In genomic region chr10:62817120-62817762, GRCh38 we compare ENCODE assay signal across 9 cellular contexts. TPM values are rescaled to one million over a fixed set of nuclear protein-coding genes. Genes with fewer than 3 reads are reported as not detected.
DNase-seq lines count a peak whose midpoint lies in the region; ATAC-seq, FAIRE-seq and TF ChIP-seq lines count a peak whose summit lies in the region.
"Had no signal": no experiment of that assay in that cellular context is flagged by ENCODE, and none has a peak within 500 bp of the region (broad histone marks: within the 10 kb centered on the region; RNA-seq: fewer than 3 reads in every experiment).

No MANE protein-coding gene starts in this region.

- TF ChIP-seq EP300 in K562 (IDR thresholded peaks at IDR 0.05; ENCODE audit: low read length) = no peak

- BruUV-seq in K562 (replicated peaks; lab: Mats Ljungman, UMichigan) = no TSS peak

- peak; percentile 58 to 81 (median 70) for DNase-seq in K562 (ENCODE audit: extremely low read depth in 1 of 4, low spot score in 3 of 4)
- DNase-seq in iPS-NIHi11 (ENCODE audit: low spot score) = peak; percentile 17
- peak; percentile 46 to 52 for DNase-seq in stimulated activated CD4-positive, alpha-beta T cell treated with anti-CD3 and anti-CD28 coated beads, Interleukin-15, amount 100 ng/mL, for 1 hour (ENCODE audit: low read depth in 1 of 2, low spot score in 1 of 2)
- DNase-seq in DMS79 (lab: John Stamatoyannopoulos, UW) = no peak
- DNase-seq in NCI-H1694 (lab: John Stamatoyannopoulos, UW) = no peak

- H3K9me2 ChIP-seq in SU-DHL-6 (replicated peaks; ENCODE audit: insufficient read depth, low read length) = no peaks in the 10 kb centered on the region

- in situ Hi-C loops in K562 (cut with MboI) = no loop called here

- peak; percentile 25 for ATAC-seq in GM18498 (IDR thresholded peaks at IDR 0.05; ENCODE audit: unreplicated experiment)
- peak; percentile 17 for ATAC-seq in HG02970 (IDR thresholded peaks at IDR 0.05; ENCODE audit: low FRiP score, unreplicated experiment)
- ATAC-seq in K562 = peak; percentile 51

- H3K27ac ChIP-seq in SU-DHL-6 (ENCODE audit: low read depth, low read length) (peak overlapping the region; percentile 85), K562 (ENCODE audit: extremely low read depth, low read depth, low read length) (peak overlapping the region; percentile 70)

- H3K9ac ChIP-seq in SU-DHL-6 (ENCODE audit: low read length) (peak overlapping the region; percentile 71), K562 (ENCODE audit: insufficient read depth in 1 of 2, low read depth in 2 of 2, low read length in 2 of 2) (peak overlapping the region; percentile 74 to 94)

- H3K9me1 ChIP-seq in K562 (ENCODE audit: control insufficient read depth, insufficient read depth, low read length) = no peaks in the 10 kb centered on the region

- WGBS in K562 (ENCODE audit: insufficient coverage, low coverage, missing lambda C conversion rate) = 2% methylated on average over 49 of the region's 49 CpGs

- H3K4me3 ChIP-seq in SU-DHL-6 (ENCODE audit: insufficient read depth, low read length, poor library complexity, severe bottlenecking) (peak overlapping the region; percentile 67), K562 (peak overlapping the region; percentile 74)

- TF ChIP-seq CTCF in SU-DHL-6 (IDR thresholded peaks at IDR 0.05; ENCODE audit: insufficient read depth, low read length, poor library complexity, severe bottlenecking) (no peak), K562 (IDR thresholded peaks at IDR 0.05 in 2 of 3, conservative IDR thresholded peaks at IDR 0.05 in 1 of 3; ENCODE audit: insufficient read depth in 2 of 3, low read depth in 1 of 3, low read length in 3 of 3) (no peak)

- POLR2A ChIA-PET in K562 (lab: Yijun Ruan, JAX) = interaction anchor here (0.6 to 1.5 kb wide), 5 partner anchors 11 to 267 kb away, joined by 3 to 9 read pairs (median 3); no protein-coding TSS in a partner anchor

- H3K4me1 ChIP-seq in K562 (replicated peaks in 1 of 2; ENCODE audit: control insufficient read depth in 2 of 2, insufficient read depth in 2 of 2, low read length in 2 of 2) = peaks cover 7 to 50% of the 10 kb centered on the region in 2 experiments; a peak in 3 of 5 replicates

- H3K79me2 ChIP-seq in SU-DHL-6 (ENCODE audit: insufficient read depth, low read length) = no peaks in the 10 kb centered on the region
- H3K79me2 ChIP-seq in K562 (ENCODE audit: control insufficient read depth, insufficient read depth, low read length) = no peaks in the 10 kb centered on the region

- peaks cover 9% of the 10 kb centered on the region; the same call in 1 of the 2 replicates for H3F3A ChIP-seq in SU-DHL-6 (ENCODE audit: insufficient read depth)

- no peak for TF ChIP-seq POLR2A in K562 (conservative IDR thresholded peaks at IDR 0.05)

- peak; percentile 6 for FAIRE-seq in K562 (lab: Jason Lieb, UNC)
- FAIRE-seq: islet of Langerhans had no signal

- 0 out of 2 replicates have a peak, but pooled peaks cover 2% of the 10 kb centered on the region for H4K20me1 ChIP-seq in SU-DHL-6 (ENCODE audit: low read depth, low read length)
- H4K20me1 ChIP-seq in K562 (replicated peaks; ENCODE audit: control insufficient read depth, insufficient read depth, low read length) = no peaks in the 10 kb centered on the region

- H3K36me3 ChIP-seq in SU-DHL-6 (ENCODE audit: low read length) (no peaks in the 10 kb centered on the region), K562 (ENCODE audit: control insufficient read depth, insufficient read depth, low read length) (no peaks in the 10 kb centered on the region)

- intact Hi-C loops in K562 (cut with micrococcal nuclease) = loop anchor here (5.0 kb wide), 3 partner anchors 205 to 380 kb away; no protein-coding TSS in a partner anchor

- H3K9me3 ChIP-seq in SU-DHL-6 (ENCODE audit: insufficient read depth, low read length) = no peaks in the 10 kb centered on the region
- no peaks in the 10 kb centered on the region for H3K9me3 ChIP-seq in K562 (replicated peaks; ENCODE audit: control insufficient read depth, insufficient read depth, low read depth, low read length)

- H3K27me3 ChIP-seq in SU-DHL-6 (ENCODE audit: low read length) = no peaks in the 10 kb centered on the region
- H3K27me3 ChIP-seq in K562 (ENCODE audit: control insufficient read depth in 2 of 2, insufficient read depth in 2 of 2, low read length in 2 of 2) = peaks cover 19 to 53% of the 10 kb centered on the region in 2 experiments; a peak in 4 of 5 replicates

- CTCF ChIA-PET in K562 (lab: Yijun Ruan, JAX; ENCODE audit: low intra/inter-chr PET ratio) = interaction anchor here (1.1 kb wide), 1 partner anchor 380 kb away, joined by 3 read pairs; no protein-coding TSS in a partner anchor

- H2AFZ ChIP-seq in SU-DHL-6 (ENCODE audit: low read depth, low read length, severe bottlenecking) (peak overlapping the region; percentile 59), K562 (ENCODE audit: low read depth, low read length) (peak overlapping the region; percentile 95)

- H3K4me2 ChIP-seq in SU-DHL-6 (ENCODE audit: low read depth, low read length, poor library complexity, severe bottlenecking) (peak overlapping the region; percentile 94), K562 (ENCODE audit: insufficient read depth, low read length) (peak overlapping the region; percentile 90)

- TF ChIP-seq RAD21 in K562 (CRISPR knock-in tag; conservative IDR thresholded peaks at IDR 0.05 in 1 of 2, IDR thresholded peaks at IDR 0.05 in 1 of 2) = no peak

TF ChIP-seq in K562, 482 proteins besides CTCF, POLR2A, EP300 and RAD21 (continues in another document):
- TF ChIP-seq PBX2 (CRISPR knock-in tag; IDR thresholded peaks at IDR 0.05; ENCODE audit: low read depth) = no peak
- TF ChIP-seq PBX2 (tag; conservative IDR thresholded peaks at IDR 0.05; ENCODE audit: low read depth) = no peak
- no peak for TF ChIP-seq NFIX (CRISPR knock-in tag; IDR thresholded peaks at IDR 0.05; ENCODE audit: low read depth)
- TF ChIP-seq FOXJ2 (tag; IDR thresholded peaks at IDR 0.05) = no peak; the same call in 1 of the 2 replicates
- no peak for TF ChIP-seq ZNF212 (CRISPR knock-in tag; IDR thresholded peaks at IDR 0.05)

RNA-seq across cellular contexts. Expression of gene EGR2, which starts 1.1 kb away (rescaled TPM):
- total RNA-seq in K562 (2011; cell fraction: chromatin; rRNA removed; ENCODE audit: low replicate concordance) = 0.30 and 0.81 TPM in 2 replicates
- total RNA-seq in K562 (2011; cell fraction: nucleolus; rRNA removed) = 0.79 and 0.83 TPM in 2 replicates
- total RNA-seq in K562 (2011; cell fraction: nucleoplasm; rRNA removed) = 0.51 and 0.69 TPM in 2 replicates
- total RNA-seq in K562 (2014; rRNA removed) (0.24 TPM in 1 of 2 replicates, not detected in the other), K562 (2014; rRNA removed; fragmentation: Illumina TruSeq; extraction: Trizol) (0.11 and 0.19 TPM in 2 replicates), K562 (2015; rRNA removed; fragmentation: Illumina TruSeq; extraction: Trizol) (not detected in 2 replicates), K562 (2021) (0.18 and 0.83 TPM in 2 replicates)
- polyA plus RNA-seq in K562 (2011; rRNA removed) (0.08 and 0.09 TPM in 2 replicates), K562 (2014; fragmentation: Illumina TruSeq; extraction: Trizol) (0.11 and 0.12 TPM in 2 replicates), K562 (2014; fragmentation: Nextera tagmentation; extraction: Ambion mirVana) (not detected), K562 (2014; rRNA removed) (0.03 and 0.15 TPM in 2 replicates)
- 0.06 and 0.31 TPM in 2 replicates for polyA plus RNA-seq in K562 (2011; cell fraction: cytosol; rRNA removed)
- polyA plus RNA-seq in K562 (2011; cell fraction: nucleus; rRNA removed) = 0.37 and 1.4 TPM in 2 replicates
- 0.25 and 0.47 TPM in 2 replicates for polyA plus RNA-seq in K562 (2012)
- 0.09 and 0.70 TPM in 2 replicates for polyA minus RNA-seq in K562 (2011; rRNA and poly(A)+ RNA removed)
- not detected in 2 replicates for polyA minus RNA-seq in K562 (2011; cell fraction: cytosol; rRNA and poly(A)+ RNA removed)
- 0.33 and 0.81 TPM in 2 replicates for polyA minus RNA-seq in K562 (2011; cell fraction: nucleus; rRNA and poly(A)+ RNA removed)

RNA-seq across cellular contexts. Expression of gene ADO, which starts 12.7 kb away (rescaled TPM):
- total RNA-seq in K562 (2011; cell fraction: chromatin; rRNA removed; ENCODE audit: low replicate concordance) = 7.7 and 9.9 TPM in 2 replicates
- 12.4 and 12.8 TPM in 2 replicates for total RNA-seq in K562 (2011; cell fraction: nucleolus; rRNA removed)
- total RNA-seq in K562 (2011; cell fraction: nucleoplasm; rRNA removed) = 13.9 and 17.6 TPM in 2 replicates
- total RNA-seq in K562 (2014; rRNA removed) (19.5 and 23.8 TPM in 2 replicates), K562 (2014; rRNA removed; fragmentation: Illumina TruSeq; extraction: Trizol) (13.1 and 14.7 TPM in 2 replicates), K562 (2015; rRNA removed; fragmentation: Illumina TruSeq; extraction: Trizol) (18.1 and 19.5 TPM in 2 replicates), K562 (2021) (20.0 and 20.6 TPM in 2 replicates)
- polyA plus RNA-seq in K562 (2011; rRNA removed) (14.4 and 16.8 TPM in 2 replicates), K562 (2014; fragmentation: Illumina TruSeq; extraction: Trizol) (14.1 and 16.1 TPM in 2 replicates), K562 (2014; fragmentation: Nextera tagmentation; extraction: Ambion mirVana) (1 to 10 TPM; 3.0 to 3.8 TPM), K562 (2014; rRNA removed) (15.3 and 15.6 TPM in 2 replicates)
- polyA plus RNA-seq in K562 (2011; cell fraction: cytosol; rRNA removed) = 9.7 and 16.6 TPM in 2 replicates
- 7.9 and 8.7 TPM in 2 replicates for polyA plus RNA-seq in K562 (2011; cell fraction: nucleus; rRNA removed)
- polyA plus RNA-seq in K562 (2012) = 12.4 and 15.8 TPM in 2 replicates
- 18.8 and 20.3 TPM in 2 replicates for polyA minus RNA-seq in K562 (2011; rRNA and poly(A)+ RNA removed)
- polyA minus RNA-seq in K562 (2011; cell fraction: cytosol; rRNA and poly(A)+ RNA removed) = 13.3 and 13.8 TPM in 2 replicates
- 12.3 and 17.2 TPM in 2 replicates for polyA minus RNA-seq in K562 (2011; cell fraction: nucleus; rRNA and poly(A)+ RNA removed)

Comparison
In these comparisons a context has a peak if more than half of its experiments do, and no peak if none do; other contexts are left out.
1. DNase-seq: peak in K562 (4 of 4), iPS-NIHi11 (single experiment) and stimulated activated CD4-positive, alpha-beta T cell treated with anti-CD3 and anti-CD28 coated beads, Interleukin-15, amount 100 ng/mL, for 1 hour (2 of 2); none in DMS79 (single experiment) and NCI-H1694 (single experiment).
2. Peak in every context shown above with its lines, with median percentiles within 50 percentile points of each other: ATAC-seq.